ENCODE assay signal across 8 cellular contexts in the genomic region with DNA sequence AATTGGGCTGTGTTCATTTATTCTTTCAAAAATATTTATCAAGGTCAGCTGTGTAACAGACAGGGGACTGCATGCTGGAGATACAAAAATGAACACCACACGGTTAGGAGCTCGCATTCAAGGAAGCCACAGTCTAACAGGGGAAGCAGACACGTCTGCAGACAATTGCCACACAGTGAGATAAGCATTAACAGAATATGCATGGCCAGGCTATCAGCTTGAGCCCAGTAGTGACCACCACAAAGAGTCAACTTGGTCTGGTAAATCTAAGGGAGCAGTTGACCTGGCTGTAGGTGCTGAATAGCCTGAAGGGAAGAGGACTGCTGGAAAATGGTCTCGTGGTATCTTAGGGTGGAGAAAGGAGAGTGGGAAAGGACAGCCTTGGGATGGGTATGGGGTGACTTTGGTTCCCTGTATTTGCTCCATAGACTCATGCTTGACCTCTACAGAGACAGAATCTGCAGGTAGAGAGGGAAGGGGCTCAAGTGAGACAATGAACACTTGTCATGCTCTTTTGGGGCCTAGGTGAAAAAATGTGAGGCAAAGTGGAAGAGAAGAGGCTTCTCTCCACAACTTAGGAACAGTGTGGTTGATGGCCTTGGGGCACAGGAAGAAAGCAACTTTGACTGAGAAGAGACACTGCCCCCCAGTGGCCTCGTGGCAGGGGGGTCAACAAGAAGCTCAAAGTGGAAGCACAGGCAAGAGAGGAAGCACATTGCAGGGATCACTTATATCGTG. TPM values are rescaled to one million over a fixed set of nuclear protein-coding genes. Genes with fewer than 3 reads are reported as not detected.
A peak's percentile ranks its signal among the peaks of the same experiment; 100 is the strongest.
DNase-seq lines count a peak whose midpoint lies in the region; ATAC-seq lines count a peak whose summit lies in the region.

No MANE protein-coding gene starts in this region.

- H3K4me2 ChIP-seq in mesendoderm (ENCODE audit: low read length): no peak overlapping the region

- no peak overlapping the region for H3K4me3 ChIP-seq in mesendoderm (ENCODE audit: low read length)

- H3K18ac ChIP-seq in mesendoderm (ENCODE audit: low read length): peak overlapping the region; percentile 71

- H3K56ac ChIP-seq in mesendoderm (ENCODE audit: low read length): peak overlapping the region; percentile 78

- H3K23ac ChIP-seq in mesendoderm (ENCODE audit: low read length): no peak overlapping the region

- no peak overlapping the region for H3K4ac ChIP-seq in mesendoderm (ENCODE audit: low read depth, low read length)

- no peak overlapping the region for H2BK120ac ChIP-seq in mesendoderm (ENCODE audit: low read depth, low read length)

- H2BK5ac ChIP-seq in mesendoderm (ENCODE audit: low read length): peak overlapping the region; percentile 88

- peak overlapping the region; percentile 21 for H3K27ac ChIP-seq in mesendoderm (ENCODE audit: low read depth, low read length)

- no CpG with 5 or more reads among the region's 6 CpGs for WGBS in mesendoderm (ENCODE audit: extremely low coverage, insufficient coverage, low lambda C conversion rate)

- peak; percentile 61 for ATAC-seq in GM18502 (IDR thresholded peaks at IDR 0.05; ENCODE audit: poor library complexity, unreplicated experiment)
- ATAC-seq in HG03442 (IDR thresholded peaks at IDR 0.05; ENCODE audit: unreplicated experiment): peak; percentile 44

- H3K79me1 ChIP-seq in mesendoderm (ENCODE audit: low read length): no peaks in the 10 kb centered on the region

- no peak overlapping the region for H4K5ac ChIP-seq in mesendoderm (ENCODE audit: low read length)

- peak overlapping the region; percentile 34 for H3K9ac ChIP-seq in mesendoderm (ENCODE audit: low read length)

- H2AK5ac ChIP-seq in mesendoderm (ENCODE audit: low read length): no peak overlapping the region

- no peaks in the 10 kb centered on the region for H3K36me3 ChIP-seq in mesendoderm (ENCODE audit: control insufficient read depth, insufficient read depth, low read length)

- DNase-seq in A172 (ENCODE audit: low spot score) (peak; percentile 78), NCI-H82 (lab: John Stamatoyannopoulos, UW) (peak; percentile 92), mesendoderm (peak; percentile 95)
- DNase-seq in activated CD4-positive, alpha-beta T cell treated with anti-CD3 and anti-CD28 coated beads, Interleukin-2, amount 50 U/mL, for 48 hours: peak; percentile 72 to 80
- DNase-seq in effector CD4-positive, alpha-beta T cell: peak; percentile 45
- peak; percentile 57 to 59 for DNase-seq in stimulated activated CD8-positive, alpha-beta memory T cell treated with anti-CD3 and anti-CD28 coated beads, Interleukin-4, amount 100 ng/mL, for 4 hours (ENCODE audit: low read depth in 2 of 2, low spot score in 1 of 2)

- peaks cover 4% of the 10 kb centered on the region for H3K4me1 ChIP-seq in mesendoderm (ENCODE audit: control insufficient read depth, low read depth, low read length)

- no peak overlapping the region for H4K8ac ChIP-seq in mesendoderm (ENCODE audit: low read depth, low read length)

- no peak overlapping the region for H2BK15ac ChIP-seq in mesendoderm (replicated peaks; ENCODE audit: low read depth)

- H3K79me2 ChIP-seq in mesendoderm (ENCODE audit: control insufficient read depth, insufficient read depth, low read length): no peaks in the 10 kb centered on the region

- no peaks in the 10 kb centered on the region for H3K27me3 ChIP-seq in mesendoderm (ENCODE audit: insufficient read depth, low read length, poor library complexity)

RNA-seq across cellular contexts. Expression of a gene that starts 7.6 kb away (rescaled TPM):
- total RNA-seq in A172 (2014; rRNA removed; shearing (Covaris generic)): 1.9 and 3.8 TPM in 2 replicates
- 2.9 TPM for polyA plus RNA-seq in mesendoderm (2013, experiment 1 of 2)
- 2.8 TPM for polyA plus RNA-seq in mesendoderm (2013, experiment 2 of 2)

RNA-seq across cellular contexts. Expression of a gene that starts 57.1 kb away (rescaled TPM):
- 176 and 182 TPM in 2 replicates for total RNA-seq in A172 (2014; rRNA removed; shearing (Covaris generic))
- 160 TPM for polyA plus RNA-seq in mesendoderm (2013, experiment 1 of 2)
- 165 TPM for polyA plus RNA-seq in mesendoderm (2013, experiment 2 of 2)

Comparison
In these comparisons a context has a peak if more than half of its experiments do, and no peak if none do; other contexts are left out.
1. DNase-seq: peak in every context shown above with its lines; median percentile 95 in mesendoderm; 92 in NCI-H82; 78 in A172; 76 in activated CD4-positive, alpha-beta T cell treated with anti-CD3 and anti-CD28 coated beads, Interleukin-2, amount 50 U/mL, for 48 hours; 58 in stimulated activated CD8-positive, alpha-beta memory T cell treated with anti-CD3 and anti-CD28 coated beads, Interleukin-4, amount 100 ng/mL, for 4 hours; 45 in effector CD4-positive, alpha-beta T cell.